ENCODE assay signal across 9 cellular contexts in the genomic region with DNA sequence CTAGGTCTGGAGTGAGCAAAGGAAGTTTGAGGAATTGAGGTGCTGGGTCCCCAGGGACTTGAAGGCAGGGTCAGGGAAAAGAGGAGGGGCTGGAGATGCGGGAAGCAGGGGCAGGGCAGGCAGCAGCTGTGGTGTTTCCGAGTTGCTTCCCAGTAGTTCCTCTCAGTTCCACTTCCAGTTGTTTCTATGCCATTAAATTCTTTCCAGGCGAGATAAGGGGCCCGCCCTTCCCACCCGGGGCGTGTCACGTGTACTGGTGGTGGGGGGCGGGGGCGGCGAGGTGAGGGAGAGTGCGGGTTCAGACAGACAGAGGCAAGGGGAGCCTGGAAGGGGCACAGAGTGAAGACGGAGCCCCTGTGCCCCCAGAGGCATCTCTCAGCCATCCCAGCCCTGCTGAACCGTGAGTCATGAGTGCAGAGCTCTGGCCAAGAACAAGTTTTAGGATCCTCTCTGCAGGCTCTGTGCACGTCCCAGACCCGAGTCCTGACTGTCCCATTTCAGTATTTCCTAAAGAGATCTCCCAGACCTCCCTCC. TPM values are rescaled to one million over a fixed set of nuclear protein-coding genes. Genes with fewer than 3 reads are reported as not detected.
DNase-seq lines count a peak whose midpoint lies in the region; ATAC-seq and TF ChIP-seq lines count a peak whose summit lies in the region.
"Had no signal": no experiment of that assay in that cellular context is flagged by ENCODE, and none has a peak within 500 bp of the region (broad histone marks: within the 10 kb centered on the region; RNA-seq: fewer than 3 reads in every experiment).

No MANE protein-coding gene starts in this region.

- H3K27ac ChIP-seq in esophagus muscularis mucosa (replicated peaks in 1 of 4) = peak overlapping the region; percentile 77 to 83 (median 81)
- H3K27ac ChIP-seq in muscle layer of colon (ENCODE audit: low read depth, low read length) = peak overlapping the region; percentile 18
- peak overlapping the region; percentile 94 for H3K27ac ChIP-seq in vagina

- TF ChIP-seq POLR2A in esophagus muscularis mucosa (IDR thresholded peaks at IDR 0.05; ENCODE audit: low read depth) = no peak
- no peak for TF ChIP-seq POLR2A in vagina (IDR thresholded peaks at IDR 0.05)

- no peak for TF ChIP-seq CTCF in esophagus muscularis mucosa (IDR thresholded peaks at IDR 0.05)
- no peak for TF ChIP-seq CTCF in vagina (IDR thresholded peaks at IDR 0.05)
- no peak for TF ChIP-seq CTCF in GM13977 (IDR thresholded peaks at IDR 0.05; ENCODE audit: extremely low read depth, insufficient read depth, missing control alignments)

- peak; percentile 22 for TF ChIP-seq EP300 in esophagus muscularis mucosa (IDR thresholded peaks at IDR 0.05)

- DNase-seq in activated naive CD4-positive, alpha-beta T cell treated with anti-CD3 and anti-CD28 coated beads, Interleukin-2, amount 50 U/mL, for 72 hours (ENCODE audit: low spot score in 2 of 2) = no peak
- no peak for DNase-seq in activated naive CD4-positive, alpha-beta T cell treated with anti-CD3 and anti-CD28 coated beads, Interleukin-2, amount 50 U/mL, for 16 hours
- DNase-seq in esophagus muscularis mucosa (ENCODE audit: extremely low spot score) = peak; percentile 96
- DNase-seq in vagina (ENCODE audit: extremely low spot score in 2 of 2) = no peak
- no peak for DNase-seq in GM13977 (ENCODE audit: low spot score)
- DNase-seq in dermis blood vessel endothelial cell = no peak

- WGBS in esophagus muscularis mucosa = 3% methylated on average over 10 of the region's 15 CpGs

- H3K27me3 ChIP-seq in esophagus muscularis mucosa (no peaks in the 10 kb centered on the region), muscle layer of colon (ENCODE audit: control insufficient read depth in 1 of 2, insufficient read depth in 2 of 2, low read length in 2 of 2) (no peaks in the 10 kb centered on the region), vagina (no peaks in the 10 kb centered on the region)

- intact Hi-C loops in esophagus muscularis mucosa (cut with DNase I) (no loop called here), vagina (cut with DNase I) (loop anchor here (2.0 kb wide), 1 partner anchor 61 kb away; no protein-coding TSS in a partner anchor)

- peak overlapping the region; percentile 81 for H3K9ac ChIP-seq in muscle layer of colon (ENCODE audit: low read length)

- H3K4me1 ChIP-seq in esophagus muscularis mucosa (peaks cover 55 to 83% (median 79%) of the 10 kb centered on the region in 4 donors), muscle layer of colon (ENCODE audit: insufficient read depth, low read length) (peaks cover 60% of the 10 kb centered on the region), vagina (peaks cover 85% of the 10 kb centered on the region)

- no peaks in the 10 kb centered on the region for H3K36me3 Mint-ChIP-seq in activated naive CD4-positive, alpha-beta T cell treated with anti-CD3 and anti-CD28 coated beads, Interleukin-2, amount 50 U/mL, for 72 hours

- H3K9me3 ChIP-seq in esophagus muscularis mucosa = no peaks in the 10 kb centered on the region
- H3K9me3 ChIP-seq in muscle layer of colon (ENCODE audit: low read length) = no peaks in the 10 kb centered on the region
- H3K9me3 ChIP-seq in vagina = no peaks in the 10 kb centered on the region

- in situ Hi-C loops in GM13977 (cut with MboI; ENCODE audit: low pct_unique_long_range_greater_than_20kb, low sequenced_read_pairs, unreplicated experiment) = no loop called here

- H3K4me3 ChIP-seq in esophagus muscularis mucosa = peak overlapping the region; percentile 45 to 61 (median 52)
- H3K4me3 ChIP-seq in muscle layer of colon (ENCODE audit: low read depth in 1 of 2, low read length in 2 of 2) = peak overlapping the region in 1 of 2 donors; percentile 67
- peak overlapping the region; percentile 58 to 60 for H3K4me3 ChIP-seq in vagina

- H3K27ac Mint-ChIP-seq in activated naive CD4-positive, alpha-beta T cell treated with anti-CD3 and anti-CD28 coated beads, Interleukin-2, amount 50 U/mL, for 72 hours = peak overlapping the region in 1 of 2 donors; percentile 80

- no peaks in the 10 kb centered on the region for H3K36me3 ChIP-seq in esophagus muscularis mucosa
- H3K36me3 ChIP-seq in muscle layer of colon (ENCODE audit: insufficient read depth, low read length) = no peaks in the 10 kb centered on the region
- H3K36me3 ChIP-seq in vagina = no peaks in the 10 kb centered on the region

- no peaks in the 10 kb centered on the region for H3K9me3 Mint-ChIP-seq in activated naive CD4-positive, alpha-beta T cell treated with anti-CD3 and anti-CD28 coated beads, Interleukin-2, amount 50 U/mL, for 72 hours

- peak; percentile 25 to 34 for ATAC-seq in activated naive CD4-positive, alpha-beta T cell treated with anti-CD3 and anti-CD28 coated beads, Interleukin-2, amount 50 U/mL, for 72 hours
- no peak for ATAC-seq in GM21526 (IDR thresholded peaks at IDR 0.05; ENCODE audit: low FRiP score, unreplicated experiment)

RNA-seq across cellular contexts. Expression of a gene that starts 1.0 kb away (rescaled TPM):
- total RNA-seq in activated naive CD4-positive, alpha-beta T cell treated with anti-CD3 and anti-CD28 coated beads, Interleukin-2, amount 50 U/mL, for 72 hours = 10 to 100 TPM; 10.1 to 30.4 TPM
- total RNA-seq in esophagus muscularis mucosa = 100 to 1,000 TPM; 223 to 525 (median 326) TPM
- total RNA-seq in vagina = 207 TPM
- 4.6 and 4.8 TPM in 2 replicates for total RNA-seq in dermis blood vessel endothelial cell

RNA-seq across cellular contexts. Expression of a gene that starts 19.9 kb away (rescaled TPM):
- total RNA-seq in activated naive CD4-positive, alpha-beta T cell treated with anti-CD3 and anti-CD28 coated beads, Interleukin-2, amount 50 U/mL, for 72 hours = 100 to 1,000 TPM in 1 of 2 donors, 10 to 100 TPM in 1; 87.5 to 101 TPM
- total RNA-seq in esophagus muscularis mucosa = 10 to 100 TPM; 17.7 to 37.4 (median 27.2) TPM
- total RNA-seq in vagina = 76.6 TPM
- total RNA-seq in dermis blood vessel endothelial cell = 13.4 and 20.5 TPM in 2 replicates

RNA-seq across cellular contexts. Expression of a gene that starts 21.9 kb away (rescaled TPM):
- 10 to 100 TPM in 1 of 2 donors, 1 to 10 TPM in 1; 9.3 to 15.8 TPM for total RNA-seq in activated naive CD4-positive, alpha-beta T cell treated with anti-CD3 and anti-CD28 coated beads, Interleukin-2, amount 50 U/mL, for 72 hours
- total RNA-seq in esophagus muscularis mucosa (1 to 10 TPM; 2.7 to 6.3 (median 3.9) TPM), vagina (2.7 TPM), dermis blood vessel endothelial cell (6.9 and 8.3 TPM in 2 replicates)

RNA-seq across cellular contexts. Expression of a gene that starts 43.6 kb away (rescaled TPM):
- under 1 TPM; 0.77 to 0.84 TPM for total RNA-seq in activated naive CD4-positive, alpha-beta T cell treated with anti-CD3 and anti-CD28 coated beads, Interleukin-2, amount 50 U/mL, for 72 hours
- total RNA-seq in esophagus muscularis mucosa = 1 to 10 TPM; 2.7 to 4.4 (median 4.0) TPM
- 8.8 TPM for total RNA-seq in vagina
- 0.05 TPM in 1 of 2 replicates, not detected in the other for total RNA-seq in dermis blood vessel endothelial cell
- total RNA-seq: bronchial epithelial cell had no signal

RNA-seq across cellular contexts. Expression of a gene that starts 45.8 kb away (rescaled TPM):
- total RNA-seq in activated naive CD4-positive, alpha-beta T cell treated with anti-CD3 and anti-CD28 coated beads, Interleukin-2, amount 50 U/mL, for 72 hours = 10 to 100 TPM; 13.6 to 18.7 TPM
- 10 to 100 TPM; 14.9 to 31.4 (median 20.8) TPM for total RNA-seq in esophagus muscularis mucosa
- 31.9 TPM for total RNA-seq in vagina
- 69.8 and 82.5 TPM in 2 replicates for total RNA-seq in dermis blood vessel endothelial cell

Comparison
In these comparisons a context has a peak if more than half of its experiments do, and no peak if none do; other contexts are left out.
1. H3K27ac ChIP-seq: peak in every context shown above with its lines; median percentile 94 in vagina; 81 in esophagus muscularis mucosa; 18 in muscle layer of colon.